In genomic region chr17:75090871-75091854, GRCh38 we compare ENCODE assay signal across 1 cellular context.
TF ChIP-seq lines count a peak whose summit lies in the region.

No MANE protein-coding gene starts in this region.

TF ChIP-seq in K562, 482 proteins besides CTCF, POLR2A, EP300 and RAD21 (continued from another document and continues in another):
- TF ChIP-seq AFF1 (IDR thresholded peaks at IDR 0.05; ENCODE audit: low read depth in 1 of 2, partially characterized antibody in 2 of 2) (no peak), BRF2 (IDR thresholded peaks at IDR 0.05; ENCODE audit: borderline replicate concordance, insufficient read depth, insufficient read length) (no peak), HOXB6 (CRISPR knock-in tag; IDR thresholded peaks at IDR 0.05; ENCODE audit: borderline replicate concordance) (no peak), ZNF518B (CRISPR knock-in tag; IDR thresholded peaks at IDR 0.05) (no peak), ATF3 (IDR thresholded peaks at IDR 0.05) (no peak), ATF3 (CRISPR knock-in tag; conservative IDR thresholded peaks at IDR 0.05) (no peak), ZNF3 (CRISPR knock-in tag; IDR thresholded peaks at IDR 0.05) (no peak), ZHX1 (conservative IDR thresholded peaks at IDR 0.05; ENCODE audit: low read length) (no peak), BDP1 (IDR thresholded peaks at IDR 0.05; ENCODE audit: insufficient read depth, insufficient read length) (no peak), KAT2B (IDR thresholded peaks at IDR 0.05; ENCODE audit: low read depth, low read length) (no peak), RBFOX2 (IDR thresholded peaks at IDR 0.05; ENCODE audit: low read depth, low read length) (peak; percentile 56), POLR2H (tag; IDR thresholded peaks at IDR 0.05; ENCODE audit: low read depth) (no peak), DEAF1 (CRISPR knock-in tag; IDR thresholded peaks at IDR 0.05) (no peak), ZNF592 (IDR thresholded peaks at IDR 0.05) (peak; percentile 75; the same call in 1 of the 2 replicates), ZBTB43 (CRISPR knock-in tag; IDR thresholded peaks at IDR 0.05) (no peak), ZNF584 (CRISPR knock-in tag; IDR thresholded peaks at IDR 0.05; ENCODE audit: low read depth) (no peak), MYBL2 (IDR thresholded peaks at IDR 0.05; ENCODE audit: low read depth) (no peak), MYBL2 (CRISPR knock-in tag; IDR thresholded peaks at IDR 0.05; ENCODE audit: borderline replicate concordance) (no peak), ZNF395 (CRISPR knock-in tag; IDR thresholded peaks at IDR 0.05) (no peak), XRCC3 (IDR thresholded peaks at IDR 0.05) (no peak), CEBPZ (IDR thresholded peaks at IDR 0.05; ENCODE audit: borderline replicate concordance, low read depth, low read length) (no peak), MAFF (IDR thresholded peaks at IDR 0.05; ENCODE audit: low read length) (no peak), ZNF586 (CRISPR knock-in tag; conservative IDR thresholded peaks at IDR 0.05) (no peak)
